ENCODE assay signal across 10 cellular contexts in genomic region chr6:4848382-4849068, GRCh38.
DNase-seq lines count a peak whose midpoint lies in the region; ATAC-seq and TF ChIP-seq lines count a peak whose summit lies in the region.
"Had no signal": no experiment of that assay in that cellular context is flagged by ENCODE, and none has a peak within 500 bp of the region (broad histone marks: within the 10 kb centered on the region; RNA-seq: fewer than 3 reads in every experiment).

No MANE protein-coding gene starts in this region.

- H3K27me3 ChIP-seq in Caco-2 (replicated peaks; ENCODE audit: control insufficient read depth, insufficient read depth, low read length) (no peaks in the 10 kb centered on the region), body of pancreas (no peaks in the 10 kb centered on the region), right lobe of liver (no peaks in the 10 kb centered on the region)
- H3K27me3 ChIP-seq: thyroid gland had no signal

- H3K36me3 ChIP-seq in Caco-2 (ENCODE audit: control insufficient read depth, insufficient read depth, low read length) (no peaks in the 10 kb centered on the region), body of pancreas (replicated peaks in 1 of 2; ENCODE audit: insufficient read depth in 1 of 2, low read depth in 2 of 2) (no peaks in the 10 kb centered on the region), right lobe of liver (no peaks in the 10 kb centered on the region)
- H3K36me3 ChIP-seq: thyroid gland had no signal

- POLR2A ChIA-PET in Caco-2 (lab: Charles Lee): interaction anchor here (0.5 kb wide), 1 partner anchor 72 kb away, joined by 5 read pairs; no protein-coding TSS in a partner anchor

- CTCF ChIA-PET in Caco-2 (lab: Charles Lee): interaction anchor here (0.6 to 1.9 kb wide), 4 partner anchors 10 to 132 kb away, joined by 3 to 7 read pairs (median 5); partner anchors contain the start of gene CDYL

- H3K4me3 Mint-ChIP-seq in Caco-2 (ENCODE audit: unreplicated experiment) (no peak overlapping the region), HFFc6 (no peak overlapping the region)
- no peak overlapping the region for H3K4me3 Mint-ChIP-seq in activated T-helper 1 cell treated with anti-CD3 and anti-CD28 coated beads, Interleukin-12 subunit alpha, Interleukin-12 subunit beta, Interleukin-2, Interleukin-4 antibody, amounts not matched to agents 30 ng/mL and 10 ng/mL and 1 ng/mL, durations not matched to agents 14 hours and 24 hours and 36 hours

- 38 to 41% methylated on average over 7 of the region's 7 CpGs for WGBS in body of pancreas, 2 donors
- WGBS in right lobe of liver (ENCODE audit: insufficient coverage, low coverage, low lambda C conversion rate, missing lambda C conversion rate): 55% methylated on average over 7 of the region's 7 CpGs

- ATAC-seq in body of pancreas: no peak
- ATAC-seq in right lobe of liver: peak in 2 of 4 donors; percentile 31 to 70
- no peak for ATAC-seq in HG03135 (IDR thresholded peaks at IDR 0.05; ENCODE audit: unreplicated experiment)

- H3K9me3 ChIP-seq in Caco-2 (0 out of 2 replicates have a peak, but pooled peaks cover 5% of the 10 kb centered on the region), body of pancreas (no peaks in the 10 kb centered on the region), right lobe of liver (no peaks in the 10 kb centered on the region)
- H3K9me3 ChIP-seq: thyroid gland had no signal

- no peak overlapping the region for H3K4me3 ChIP-seq in Caco-2 (ENCODE audit: low read depth, low read length)
- H3K4me3 ChIP-seq in body of pancreas: no peak overlapping the region
- no peak overlapping the region for H3K4me3 ChIP-seq in right lobe of liver
- H3K4me3 ChIP-seq: thyroid gland had no signal

- peaks cover under 1% of the 10 kb centered on the region for H3K36me3 Mint-ChIP-seq in Caco-2 (ENCODE audit: insufficient read depth, unreplicated experiment)
- peaks cover 11% of the 10 kb centered on the region for H3K36me3 Mint-ChIP-seq in HFFc6 (ENCODE audit: low read depth)
- H3K36me3 Mint-ChIP-seq in activated T-helper 1 cell treated with anti-CD3 and anti-CD28 coated beads, Interleukin-12 subunit alpha, Interleukin-12 subunit beta, Interleukin-2, Interleukin-4 antibody, amounts not matched to agents 30 ng/mL and 10 ng/mL and 1 ng/mL, durations not matched to agents 14 hours and 24 hours and 36 hours (ENCODE audit: low read depth): peaks cover 2% of the 10 kb centered on the region

- no peak for TF ChIP-seq POLR2A in body of pancreas (IDR thresholded peaks at IDR 0.05)
- TF ChIP-seq POLR2A in right lobe of liver (IDR thresholded peaks at IDR 0.05): no peak

- intact Hi-C loops in Caco-2 (cut with micrococcal nuclease; ENCODE audit: unreplicated experiment): loop anchor here (1.0 to 2.0 kb wide), 2 partner anchors 72 to 535 kb away; partner anchors contain the start of gene CDYL
- intact Hi-C loops in body of pancreas (cut with DNase I): no loop called here
- intact Hi-C loops in right lobe of liver (cut with DNase I): no loop called here
- intact Hi-C loops in activated T-helper 1 cell treated with anti-CD3 and anti-CD28 coated beads, Interleukin-12 subunit alpha, Interleukin-12 subunit beta, Interleukin-2, Interleukin-4 antibody, amounts not matched to agents 30 ng/mL and 10 ng/mL and 1 ng/mL, durations not matched to agents 14 hours and 24 hours and 36 hours (cut with micrococcal nuclease): loop anchor here (5.0 kb wide), 1 partner anchor 71 kb away; the partner anchor contains the start of gene CDYL

- H3K27me3 Mint-ChIP-seq in Caco-2 (ENCODE audit: insufficient read depth, unreplicated experiment): no peaks in the 10 kb centered on the region
- peaks cover 3% of the 10 kb centered on the region; the same call in 1 of the 2 replicates for H3K27me3 Mint-ChIP-seq in HFFc6 (ENCODE audit: insufficient read depth)
- no peaks in the 10 kb centered on the region for H3K27me3 Mint-ChIP-seq in activated T-helper 1 cell treated with anti-CD3 and anti-CD28 coated beads, Interleukin-12 subunit alpha, Interleukin-12 subunit beta, Interleukin-2, Interleukin-4 antibody, amounts not matched to agents 30 ng/mL and 10 ng/mL and 1 ng/mL, durations not matched to agents 14 hours and 24 hours and 36 hours (ENCODE audit: insufficient read depth)

- peaks cover 8% of the 10 kb centered on the region for H3K9me3 Mint-ChIP-seq in Caco-2 (ENCODE audit: unreplicated experiment)
- H3K9me3 Mint-ChIP-seq in HFFc6: peaks cover 11% of the 10 kb centered on the region
- peaks cover 11% of the 10 kb centered on the region for H3K9me3 Mint-ChIP-seq in activated T-helper 1 cell treated with anti-CD3 and anti-CD28 coated beads, Interleukin-12 subunit alpha, Interleukin-12 subunit beta, Interleukin-2, Interleukin-4 antibody, amounts not matched to agents 30 ng/mL and 10 ng/mL and 1 ng/mL, durations not matched to agents 14 hours and 24 hours and 36 hours

- H3K4me1 ChIP-seq in Caco-2 (peaks cover 28% of the 10 kb centered on the region), body of pancreas (peaks cover 13% of the 10 kb centered on the region), right lobe of liver (peaks cover 0 to 10% (median 0%) of the 10 kb centered on the region in 4 donors)

- H3K27ac ChIP-seq in body of pancreas (no peak overlapping the region), right lobe of liver (no peak overlapping the region)
- H3K27ac ChIP-seq: thyroid gland had no signal

- BruUV-seq in Caco-2 (replicated peaks; lab: Mats Ljungman, UMichigan): no TSS peak

- TF ChIP-seq CTCF in Caco-2 (IDR thresholded peaks at IDR 0.05; ENCODE audit: insufficient read depth in 1 of 2, low read depth in 1 of 2, low read length in 1 of 2, severe bottlenecking in 1 of 2, unreplicated experiment in 1 of 2): peak; percentile 74 to 78
- TF ChIP-seq CTCF in HFFc6 (IDR thresholded peaks at IDR 0.05): peak; percentile 66
- TF ChIP-seq CTCF in body of pancreas (IDR thresholded peaks at IDR 0.05): peak in 5 of 7 experiments; percentile 15 to 39 (median 27)
- TF ChIP-seq CTCF in right lobe of liver (IDR thresholded peaks at IDR 0.05): peak; percentile 22 to 46 (median 32)

- DNase-seq in Caco-2 (peak; percentile 70 to 71), HFFc6 (no peak), body of pancreas (peak in 1 of 4 donors; percentile 38), right lobe of liver (no peak), NCI-H128 (lab: John Stamatoyannopoulos, UW; ENCODE audit: unreplicated experiment) (no peak)
- DNase-seq in stimulated activated CD4-positive, alpha-beta T cell treated with anti-CD3 and anti-CD28 coated beads, Interleukin-4, amount 100 ng/mL, for 4 hours: no peak
- no peak for DNase-seq in activated T-helper 1 cell treated with anti-CD3 and anti-CD28 coated beads, Interleukin-12 subunit alpha, Interleukin-12 subunit beta, Interleukin-2, Interleukin-4 antibody, amounts not matched to agents 30 ng/mL and 10 ng/mL and 1 ng/mL, durations not matched to agents 14 hours and 24 hours and 36 hours (ENCODE audit: low spot score)
- DNase-seq: activated T-cell treated with anti-CD3 and anti-CD28 coated beads for 4 hours, thyroid gland had no signal

- H3K4me1 Mint-ChIP-seq in Caco-2 (ENCODE audit: low read depth, unreplicated experiment) (peaks cover 33% of the 10 kb centered on the region), HFFc6 (ENCODE audit: low read depth) (peaks cover 22% of the 10 kb centered on the region)
- peaks cover 14% of the 10 kb centered on the region for H3K4me1 Mint-ChIP-seq in activated T-helper 1 cell treated with anti-CD3 and anti-CD28 coated beads, Interleukin-12 subunit alpha, Interleukin-12 subunit beta, Interleukin-2, Interleukin-4 antibody, amounts not matched to agents 30 ng/mL and 10 ng/mL and 1 ng/mL, durations not matched to agents 14 hours and 24 hours and 36 hours (ENCODE audit: low read depth)

- H3K27ac Mint-ChIP-seq in Caco-2 (ENCODE audit: unreplicated experiment) (no peak overlapping the region), HFFc6 (no peak overlapping the region)
- H3K27ac Mint-ChIP-seq in activated T-helper 1 cell treated with anti-CD3 and anti-CD28 coated beads, Interleukin-12 subunit alpha, Interleukin-12 subunit beta, Interleukin-2, Interleukin-4 antibody, amounts not matched to agents 30 ng/mL and 10 ng/mL and 1 ng/mL, durations not matched to agents 14 hours and 24 hours and 36 hours: no peak overlapping the region

Comparison
In these comparisons a context has a peak if more than half of its experiments do, and no peak if none do; other contexts are left out.
1. DNase-seq: peak in Caco-2 (2 of 2); none in HFFc6 (single experiment), right lobe of liver (0 of 3), NCI-H128 (single experiment), stimulated activated CD4-positive, alpha-beta T cell treated with anti-CD3 and anti-CD28 coated beads, Interleukin-4, amount 100 ng/mL, for 4 hours (0 of 2) and activated T-helper 1 cell treated with anti-CD3 and anti-CD28 coated beads, Interleukin-12 subunit alpha, Interleukin-12 subunit beta, Interleukin-2, Interleukin-4 antibody, amounts not matched to agents 30 ng/mL and 10 ng/mL and 1 ng/mL, durations not matched to agents 14 hours and 24 hours and 36 hours (single experiment).
2. intact Hi-C loops: an anchor here in Caco-2 (1.0 to 2.0 kb wide) and activated T-helper 1 cell treated with anti-CD3 and anti-CD28 coated beads, Interleukin-12 subunit alpha, Interleukin-12 subunit beta, Interleukin-2, Interleukin-4 antibody, amounts not matched to agents 30 ng/mL and 10 ng/mL and 1 ng/mL, durations not matched to agents 14 hours and 24 hours and 36 hours (5.0 kb wide); none called in body of pancreas and right lobe of liver.
3. Peak in every context shown above with its lines, with median percentiles within 50 percentile points of each other: CTCF ChIP-seq.